Comparison of ENCODE assay signal across 39 cellular contexts in the genomic region with DNA sequence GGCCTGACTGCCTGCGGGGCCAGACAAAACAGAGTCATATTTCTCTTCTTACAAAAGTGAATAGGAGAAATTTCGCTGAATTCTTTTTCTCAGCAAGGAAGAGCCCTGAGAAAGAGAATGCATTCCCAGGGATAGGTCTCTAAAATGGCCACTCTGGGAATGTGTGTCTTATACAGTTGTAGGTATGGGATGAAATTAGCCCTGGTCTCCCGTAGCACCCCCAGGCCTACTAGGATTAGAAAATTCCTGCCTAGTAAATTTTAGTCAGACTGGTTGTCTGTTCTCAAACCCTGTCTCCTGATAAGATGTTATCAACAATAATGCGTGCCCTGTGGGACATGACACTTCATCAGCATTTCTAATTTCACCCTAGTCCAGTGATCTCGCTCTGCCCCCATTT.
"Had no signal": no experiment of that assay in that cellular context is flagged by ENCODE, and none has a peak within 500 bp of the region (broad histone marks: within the 10 kb centered on the region; RNA-seq: fewer than 3 reads in every experiment).

No MANE protein-coding gene starts in this region.

- H3K9me3 ChIP-seq: adrenal gland, ascending aorta, body of pancreas, breast epithelium had no signal

- H3K27ac Mint-ChIP-seq: activated naive CD4-positive, alpha-beta T cell treated with anti-CD3 and anti-CD28 coated beads for 36 hours; activated naive CD4-positive, alpha-beta T cell treated with anti-CD3 and anti-CD28 coated beads, Interleukin-2, amount 10 ng/mL, durations not matched to agents 7 days and 5 days; activated naive CD4-positive, alpha-beta T cell treated with anti-CD3 and anti-CD28 coated beads, Interleukin-2, amount 50 U/mL, for 24 hours; activated naive CD4-positive, alpha-beta T cell treated with anti-CD3 and anti-CD28 coated beads, Interleukin-2, amount 50 U/mL, for 72 hours; activated naive CD8-positive, alpha-beta T cell; activated naive CD8-positive, alpha-beta T cell treated with anti-CD3 and anti-CD28 coated beads for 36 hours; activated naive CD8-positive, alpha-beta T cell treated with anti-CD3 and anti-CD28 coated beads, Interleukin-2, amount 10 ng/mL, durations not matched to agents 7 days and 5 days; activated naive CD8-positive, alpha-beta T cell treated with anti-CD3 and anti-CD28 coated beads, Interleukin-2, amount 50 U/mL, for 24 hours; activated T-cell treated with anti-CD3 and anti-CD28 coated beads, Interleukin-2, amount 50 U/mL, for 24 hours; activated T-cell treated with anti-CD3 and anti-CD28 coated beads, Interleukin-2, amount 50 U/mL, for 72 hours; activated T-helper 1 cell treated with anti-CD3 and anti-CD28 coated beads, Interleukin-12 subunit alpha, Interleukin-12 subunit beta, Interleukin-2, Interleukin-4 antibody, amounts not matched to agents 30 ng/mL and 10 ng/mL and 1 ng/mL, durations not matched to agents 14 hours and 24 hours and 36 hours; activated T-helper 17 cell treated with anti-CD3 and anti-CD28 coated beads, Interleukin-2, amount 50 U/mL, for 72 hours; brain had no signal

- DNase-seq: activated effector memory CD4-positive, alpha-beta T cell treated with anti-CD3 and anti-CD28 coated beads, Interleukin-2, amount 50 U/mL, for 16 hours; activated effector memory CD4-positive, alpha-beta T cell treated with Interleukin-2 at 50 U/mL for 16 hours; activated gamma-delta T cell; activated gamma-delta T cell treated with Interleukin-2 at 50 U/mL for 16 hours; activated naive CD4-positive, alpha-beta T cell; activated naive CD4-positive, alpha-beta T cell treated with anti-CD3 and anti-CD28 coated beads for 36 hours; activated naive CD4-positive, alpha-beta T cell treated with anti-CD3 and anti-CD28 coated beads, Interleukin-2, amount 10 ng/mL, durations not matched to agents 7 days and 5 days; activated naive CD4-positive, alpha-beta T cell treated with anti-CD3 and anti-CD28 coated beads, Interleukin-2, amount 50 U/mL, for 16 hours; activated naive CD4-positive, alpha-beta T cell treated with Interleukin-2 at 50 U/mL for 16 hours; activated naive CD8-positive, alpha-beta T cell treated with anti-CD3 and anti-CD28 coated beads for 36 hours; activated naive CD8-positive, alpha-beta T cell treated with anti-CD3 and anti-CD28 coated beads, Interleukin-2, amount 10 ng/mL, durations not matched to agents 7 days and 5 days; activated naive CD8-positive, alpha-beta T cell treated with anti-CD3 and anti-CD28 coated beads, Interleukin-2, amount 50 U/mL, for 24 hours; activated T-cell treated with anti-CD3 and anti-CD28 coated beads, Interleukin-2, amount 50 U/mL, for 1 hour; activated T-cell treated with anti-CD3 and anti-CD28 coated beads, Interleukin-2, amount 50 U/mL, for 24 hours; activated T-cell treated with anti-CD3 and anti-CD28 coated beads, Interleukin-2, amount 50 U/mL, for 4 hours; activated T-cell treated with anti-CD3 and anti-CD28 coated beads, Interleukin-2, amount 50 U/mL, for 48 hours; activated T-cell treated with anti-CD3 and anti-CD28 coated beads, Interleukin-2, amount 50 U/mL, for 72 hours; adrenal gland; amniotic stem cell; amygdala; anterior cingulate cortex; aorta; body of pancreas; brain microvascular endothelial cell; caudate nucleus; central memory CD4-positive, alpha-beta T cell; cerebellar nuclear complex had no signal

- H3K27me3 ChIP-seq: adrenal gland, ascending aorta, body of pancreas, brain microvascular endothelial cell, breast epithelium, cardiac muscle cell had no signal

- H3K36me3 ChIP-seq: adrenal gland, ascending aorta, brain microvascular endothelial cell, breast epithelium, cardiac muscle cell had no signal

- H3K9me3 Mint-ChIP-seq: activated naive CD4-positive, alpha-beta T cell treated with anti-CD3 and anti-CD28 coated beads, Interleukin-2, amount 50 U/mL, for 24 hours; activated naive CD8-positive, alpha-beta T cell treated with anti-CD3 and anti-CD28 coated beads for 36 hours; activated naive CD8-positive, alpha-beta T cell treated with anti-CD3 and anti-CD28 coated beads, Interleukin-2, amount 10 ng/mL, durations not matched to agents 7 days and 5 days; activated naive CD8-positive, alpha-beta T cell treated with anti-CD3 and anti-CD28 coated beads, Interleukin-2, amount 50 U/mL, for 24 hours; activated T-cell treated with anti-CD3 and anti-CD28 coated beads, Interleukin-2, amount 50 U/mL, for 24 hours; activated T-helper 1 cell treated with anti-CD3 and anti-CD28 coated beads, Interleukin-12 subunit alpha, Interleukin-12 subunit beta, Interleukin-2, Interleukin-4 antibody, amounts not matched to agents 30 ng/mL and 10 ng/mL and 1 ng/mL, durations not matched to agents 14 hours and 24 hours and 36 hours had no signal

- H3K4me3 ChIP-seq: adrenal gland, ascending aorta, body of pancreas, breast epithelium, cardiac muscle cell had no signal

- H3K27me3 Mint-ChIP-seq: activated naive CD4-positive, alpha-beta T cell treated with anti-CD3 and anti-CD28 coated beads, Interleukin-2, amount 10 ng/mL, durations not matched to agents 7 days and 5 days; activated naive CD4-positive, alpha-beta T cell treated with anti-CD3 and anti-CD28 coated beads, Interleukin-2, amount 50 U/mL, for 24 hours; activated naive CD8-positive, alpha-beta T cell treated with anti-CD3 and anti-CD28 coated beads for 36 hours; activated naive CD8-positive, alpha-beta T cell treated with anti-CD3 and anti-CD28 coated beads, Interleukin-2, amount 10 ng/mL, durations not matched to agents 7 days and 5 days; activated T-cell treated with anti-CD3 and anti-CD28 coated beads, Interleukin-2, amount 50 U/mL, for 24 hours; brain; central memory CD8-positive, alpha-beta T cell had no signal

- H3K4me1 Mint-ChIP-seq: activated naive CD4-positive, alpha-beta T cell treated with anti-CD3 and anti-CD28 coated beads, Interleukin-2, amount 10 ng/mL, durations not matched to agents 7 days and 5 days; activated naive CD4-positive, alpha-beta T cell treated with anti-CD3 and anti-CD28 coated beads, Interleukin-2, amount 50 U/mL, for 24 hours; activated naive CD8-positive, alpha-beta T cell treated with anti-CD3 and anti-CD28 coated beads for 36 hours; activated naive CD8-positive, alpha-beta T cell treated with anti-CD3 and anti-CD28 coated beads, Interleukin-2, amount 10 ng/mL, durations not matched to agents 7 days and 5 days; activated naive CD8-positive, alpha-beta T cell treated with anti-CD3 and anti-CD28 coated beads, Interleukin-2, amount 50 U/mL, for 24 hours; activated T-helper 17 cell treated with anti-CD3 and anti-CD28 coated beads, Interleukin-2, amount 50 U/mL, for 72 hours; central memory CD8-positive, alpha-beta T cell had no signal

- H3K4me1 ChIP-seq: adrenal gland, ascending aorta, breast epithelium had no signal

- FAIRE-seq: astrocyte, bronchial epithelial cell had no signal

- H3K27ac ChIP-seq: adrenal gland, ascending aorta, body of pancreas, brain microvascular endothelial cell, breast epithelium, cardiac muscle cell had no signal

- H3K4me3 Mint-ChIP-seq: activated naive CD4-positive, alpha-beta T cell treated with anti-CD3 and anti-CD28 coated beads for 36 hours; activated naive CD4-positive, alpha-beta T cell treated with anti-CD3 and anti-CD28 coated beads, Interleukin-2, amount 10 ng/mL, durations not matched to agents 7 days and 5 days; activated naive CD4-positive, alpha-beta T cell treated with anti-CD3 and anti-CD28 coated beads, Interleukin-2, amount 50 U/mL, for 24 hours; activated naive CD8-positive, alpha-beta T cell; activated naive CD8-positive, alpha-beta T cell treated with anti-CD3 and anti-CD28 coated beads for 36 hours; activated naive CD8-positive, alpha-beta T cell treated with anti-CD3 and anti-CD28 coated beads, Interleukin-2, amount 10 ng/mL, durations not matched to agents 7 days and 5 days; activated naive CD8-positive, alpha-beta T cell treated with anti-CD3 and anti-CD28 coated beads, Interleukin-2, amount 50 U/mL, for 24 hours; activated T-cell treated with anti-CD3 and anti-CD28 coated beads, Interleukin-2, amount 50 U/mL, for 24 hours; activated T-cell treated with anti-CD3 and anti-CD28 coated beads, Interleukin-2, amount 50 U/mL, for 4 hours; activated T-cell treated with anti-CD3 and anti-CD28 coated beads, Interleukin-2, amount 50 U/mL, for 72 hours; activated T-helper 1 cell treated with anti-CD3 and anti-CD28 coated beads, Interleukin-12 subunit alpha, Interleukin-12 subunit beta, Interleukin-2, Interleukin-4 antibody, amounts not matched to agents 30 ng/mL and 10 ng/mL and 1 ng/mL, durations not matched to agents 14 hours and 24 hours and 36 hours; activated T-helper 17 cell treated with anti-CD3 and anti-CD28 coated beads, Interleukin-2, amount 50 U/mL, for 72 hours; brain; central memory CD8-positive, alpha-beta T cell had no signal

- H3K36me3 Mint-ChIP-seq: activated naive CD4-positive, alpha-beta T cell treated with anti-CD3 and anti-CD28 coated beads, Interleukin-2, amount 10 ng/mL, durations not matched to agents 7 days and 5 days; activated naive CD4-positive, alpha-beta T cell treated with anti-CD3 and anti-CD28 coated beads, Interleukin-2, amount 50 U/mL, for 24 hours; activated naive CD4-positive, alpha-beta T cell treated with anti-CD3 and anti-CD28 coated beads, Interleukin-2, amount 50 U/mL, for 72 hours; activated naive CD8-positive, alpha-beta T cell; activated naive CD8-positive, alpha-beta T cell treated with anti-CD3 and anti-CD28 coated beads for 36 hours; activated naive CD8-positive, alpha-beta T cell treated with anti-CD3 and anti-CD28 coated beads, Interleukin-2, amount 10 ng/mL, durations not matched to agents 7 days and 5 days had no signal
